11 cellular contexts compared by ENCODE assay signal in genomic region chr1:8152731-8153702, GRCh38.
DNase-seq lines count a peak whose midpoint lies in the region; ATAC-seq and TF ChIP-seq lines count a peak whose summit lies in the region.
"Had no signal": no experiment of that assay in that cellular context is flagged by ENCODE, and none has a peak within 500 bp of the region (broad histone marks: within the 10 kb centered on the region; RNA-seq: fewer than 3 reads in every experiment).

No MANE protein-coding gene starts in this region.

- TF ChIP-seq POLR2A in body of pancreas (IDR thresholded peaks at IDR 0.05) (no peak), uterus (IDR thresholded peaks at IDR 0.05) (no peak)

- peak overlapping the region; percentile 64 for H3K4me3 Mint-ChIP-seq in activated CD8-positive, alpha-beta T cell treated with anti-CD3 and anti-CD28 coated beads for 36 hours

- peak; percentile 80 for ATAC-seq in activated CD8-positive, alpha-beta T cell treated with anti-CD3 and anti-CD28 coated beads for 36 hours
- no peak for ATAC-seq in body of pancreas

- POLR2A ChIA-PET in activated CD8-positive, alpha-beta T cell treated with anti-CD3 and anti-CD28 coated beads for 36 hours (lab: Charles Lee): interaction anchor here (0.6 to 1.7 kb wide), 5 partner anchors 10 to 56 kb away, joined by 3 to 7 read pairs (median 3); no protein-coding TSS in a partner anchor

- peaks cover 4% of the 10 kb centered on the region for H3K9me3 Mint-ChIP-seq in activated CD8-positive, alpha-beta T cell treated with anti-CD3 and anti-CD28 coated beads for 36 hours

- peak overlapping the region; percentile 94 for H3K27ac Mint-ChIP-seq in activated CD8-positive, alpha-beta T cell treated with anti-CD3 and anti-CD28 coated beads for 36 hours

- CTCF ChIA-PET in activated CD8-positive, alpha-beta T cell treated with anti-CD3 and anti-CD28 coated beads for 36 hours (lab: Charles Lee): interaction anchor here (0.7 to 1.1 kb wide), 2 partner anchors 50 to 122 kb away, joined by 3 to 4 read pairs; no protein-coding TSS in a partner anchor

- H3K27me3 ChIP-seq in body of pancreas (no peaks in the 10 kb centered on the region), uterus (no peaks in the 10 kb centered on the region)
- H3K27me3 ChIP-seq: hepatocyte, MG63 had no signal

- H3K27ac ChIP-seq in body of pancreas (peak overlapping the region; percentile 11 to 76 (median 38)), uterus (no peak overlapping the region)

- no peak for TF ChIP-seq CTCF in activated CD8-positive, alpha-beta T cell treated with anti-CD3 and anti-CD28 coated beads for 36 hours (IDR thresholded peaks at IDR 0.05)
- TF ChIP-seq CTCF in body of pancreas (IDR thresholded peaks at IDR 0.05) (no peak), uterus (IDR thresholded peaks at IDR 0.05) (no peak)

- H3K27me3 Mint-ChIP-seq in activated CD8-positive, alpha-beta T cell treated with anti-CD3 and anti-CD28 coated beads for 36 hours: peaks cover 26% of the 10 kb centered on the region

- peaks cover 42% of the 10 kb centered on the region for H3K4me1 Mint-ChIP-seq in activated CD8-positive, alpha-beta T cell treated with anti-CD3 and anti-CD28 coated beads for 36 hours (ENCODE audit: low read depth)

- H3K36me3 Mint-ChIP-seq in activated CD8-positive, alpha-beta T cell treated with anti-CD3 and anti-CD28 coated beads for 36 hours (ENCODE audit: low read depth): peaks cover 2% of the 10 kb centered on the region

- H3K36me3 ChIP-seq in body of pancreas (replicated peaks in 1 of 2; ENCODE audit: insufficient read depth in 1 of 2, low read depth in 2 of 2) (no peaks in the 10 kb centered on the region), uterus (no peaks in the 10 kb centered on the region)
- H3K36me3 ChIP-seq: MG63 had no signal

- WGBS in body of pancreas, 2 donors: 83 to 87% methylated on average over 19 of the region's 19 CpGs

- DNase-seq in LHCN-M2 (ENCODE audit: low read depth) (peak; percentile 11), body of pancreas (no peak), OCI-M1 (lab: John Stamatoyannopoulos, UW) (no peak), uterus (no peak), OCI-M2 (lab: John Stamatoyannopoulos, UW; ENCODE audit: unreplicated experiment) (no peak), amygdala (lab: John Stamatoyannopoulos, UW) (no peak)
- DNase-seq in activated CD8-positive, alpha-beta T cell treated with anti-CD3 and anti-CD28 coated beads for 36 hours: peak; percentile 73
- peak; percentile 7 for DNase-seq in stimulated activated CD4-positive, alpha-beta T cell treated with anti-CD3 and anti-CD28 coated beads, Interleukin-4, amount 100 ng/mL, for 1 hour
- DNase-seq: COR-L47, MG63 had no signal

- H3K4me3 ChIP-seq in body of pancreas: no peak overlapping the region
- H3K4me3 ChIP-seq in uterus: no peak overlapping the region
- H3K4me3 ChIP-seq: hepatocyte, MG63 had no signal

- intact Hi-C loops in activated CD8-positive, alpha-beta T cell treated with anti-CD3 and anti-CD28 coated beads for 36 hours (cut with micrococcal nuclease): no loop called here
- intact Hi-C loops in body of pancreas (cut with DNase I): no loop called here
- intact Hi-C loops in uterus (cut with DNase I; ENCODE audit: low total_unique reads): no loop called here

- no peaks in the 10 kb centered on the region for H3K9me3 ChIP-seq in body of pancreas
- no peaks in the 10 kb centered on the region for H3K9me3 ChIP-seq in uterus
- H3K9me3 ChIP-seq: MG63 had no signal

- H3K4me1 ChIP-seq in body of pancreas: peaks cover 7% of the 10 kb centered on the region
- H3K4me1 ChIP-seq in uterus: no peaks in the 10 kb centered on the region

Comparison
In these comparisons a context has a peak if more than half of its experiments do, and no peak if none do; other contexts are left out.
1. DNase-seq: peak in LHCN-M2 (single experiment), activated CD8-positive, alpha-beta T cell treated with anti-CD3 and anti-CD28 coated beads for 36 hours (single experiment) and stimulated activated CD4-positive, alpha-beta T cell treated with anti-CD3 and anti-CD28 coated beads, Interleukin-4, amount 100 ng/mL, for 1 hour (single experiment); none in body of pancreas (0 of 4), OCI-M1 (single experiment), uterus (0 of 2), OCI-M2 (single experiment) and amygdala (0 of 56).
2. H3K27ac ChIP-seq: peak in body of pancreas (4 of 4); none in uterus (0 of 2).